8 cellular contexts compared by ENCODE assay signal in the genomic region with DNA sequence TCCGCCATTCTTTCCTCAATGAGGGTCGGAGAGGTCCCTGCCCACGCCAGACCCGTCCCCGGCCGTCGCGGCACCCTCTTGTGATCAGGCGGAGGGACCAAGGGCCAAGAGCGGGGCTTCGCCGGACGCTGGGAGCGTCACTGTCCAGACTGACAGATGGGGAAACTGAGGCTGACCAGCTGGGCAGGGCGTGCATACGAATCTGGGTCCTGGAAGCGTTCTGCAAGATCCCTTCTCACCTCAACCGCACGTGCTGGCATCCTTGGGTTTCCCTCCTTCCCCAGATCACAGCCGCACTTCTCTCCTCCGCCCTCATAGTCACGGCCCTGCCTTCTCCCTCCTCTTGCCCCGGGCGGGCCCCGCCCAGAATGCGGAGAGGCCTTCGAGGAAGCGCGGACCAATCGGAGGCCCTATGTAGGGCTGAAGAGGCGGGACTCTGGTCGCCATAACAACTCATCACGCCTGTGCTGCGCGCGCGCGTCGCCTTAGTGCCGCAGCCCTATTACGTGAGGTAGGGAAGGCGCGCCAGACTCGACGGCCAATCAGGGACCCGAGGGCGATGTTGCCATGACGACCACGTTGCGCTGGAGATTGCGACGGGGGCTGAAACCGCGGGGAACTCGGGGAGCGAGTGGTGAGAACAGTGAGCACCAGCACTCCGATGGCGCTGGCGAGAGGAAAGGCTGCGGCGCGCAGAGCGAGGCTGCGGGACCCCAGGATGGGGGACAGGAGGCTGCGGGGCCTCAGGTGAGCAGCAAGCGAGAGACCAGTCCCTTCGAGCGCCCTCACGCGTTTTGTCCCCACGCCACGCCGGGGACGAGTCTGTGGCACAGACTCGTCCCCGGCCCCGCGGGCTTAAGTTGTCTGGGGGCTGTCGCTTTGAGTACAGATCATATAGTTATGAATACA. TPM values are rescaled to one million over a fixed set of nuclear protein-coding genes. Genes with fewer than 3 reads are reported as not detected.
DNase-seq lines count a peak whose midpoint lies in the region; TF ChIP-seq lines count a peak whose summit lies in the region.

No MANE protein-coding gene starts in this region.

- no peaks in the 10 kb centered on the region for H3K27me3 ChIP-seq in Caco-2 (replicated peaks; ENCODE audit: control insufficient read depth, insufficient read depth, low read length)
- H3K27me3 ChIP-seq in endocrine pancreas (ENCODE audit: control insufficient read depth, insufficient read depth, low read length), result no peaks in the 10 kb centered on the region
- H3K27me3 ChIP-seq in mesenchymal stem cell (ENCODE audit: control insufficient read depth in 1 of 2, insufficient read depth in 1 of 2, low read length in 2 of 2), result peaks cover 0 to 8% of the 10 kb centered on the region in 2 experiments

- peak overlapping the region; percentile 65 for H2BK15ac ChIP-seq in mesenchymal stem cell (ENCODE audit: low read depth, poor library complexity, severe bottlenecking)

- H3K36me3 Mint-ChIP-seq in Caco-2 (ENCODE audit: insufficient read depth, unreplicated experiment), result peaks cover 32% of the 10 kb centered on the region

- peak overlapping the region; percentile 58 for H4K91ac ChIP-seq in mesenchymal stem cell (ENCODE audit: low read length)

- no peaks in the 10 kb centered on the region for H3K9me3 Mint-ChIP-seq in Caco-2 (ENCODE audit: unreplicated experiment)

- no peaks in the 10 kb centered on the region for H3K27me3 Mint-ChIP-seq in Caco-2 (ENCODE audit: insufficient read depth, unreplicated experiment)

- H3K4ac ChIP-seq in mesenchymal stem cell (ENCODE audit: low read depth in 1 of 2, low read length in 2 of 2), result peak overlapping the region in 1 of 2 experiments; percentile 83

- H2BK12ac ChIP-seq in mesenchymal stem cell (ENCODE audit: low read length in 2 of 2), result peak overlapping the region in 1 of 2 experiments; percentile 78

- H3K18ac ChIP-seq in mesenchymal stem cell (ENCODE audit: low read depth in 1 of 2, low read length in 2 of 2), result peak overlapping the region; percentile 38 to 70

- WGBS in mesenchymal stem cell, result 5% methylated on average over 64 of the region's 79 CpGs

- no peak overlapping the region for H2AK5ac ChIP-seq in mesenchymal stem cell (ENCODE audit: low read length, severe bottlenecking)

- peak overlapping the region; percentile 65 for H3K4me2 ChIP-seq in mesenchymal stem cell (ENCODE audit: low read length, poor library complexity, severe bottlenecking)

- no peak overlapping the region for H3K23ac ChIP-seq in mesenchymal stem cell (ENCODE audit: low read length in 2 of 2)

- H3K9ac ChIP-seq in endocrine pancreas (ENCODE audit: control insufficient read depth, insufficient read depth, low read length) (peak overlapping the region; percentile 73), mesenchymal stem cell (ENCODE audit: low read length) (peak overlapping the region; percentile 90)

- DNase-seq in Caco-2, result peak; percentile 99
- DNase-seq in GM20000 (ENCODE audit: low spot score), result peak; percentile 99
- peak; percentile 100 for DNase-seq in HT-29 (ENCODE audit: low spot score)
- peak; percentile 98 to 99 for DNase-seq in NOMO-1 (lab: John Stamatoyannopoulos, UW; ENCODE audit: unreplicated experiment in 2 of 2)
- peak; percentile 92 to 98 (median 93) for DNase-seq in activated CD8-positive, alpha-beta memory T cell treated with anti-CD3 and anti-CD28 coated beads for 48 hours (ENCODE audit: low read depth in 2 of 3, low spot score in 2 of 3)
- DNase-seq in mesenchymal stem cell, result peak; percentile 99
- DNase-seq in stimulated activated CD8-positive, alpha-beta memory T cell treated with anti-CD3 and anti-CD28 coated beads, Interleukin-12 subunit alpha, Interleukin-12 subunit beta, amount 100 ng/mL, for 24 hours (ENCODE audit: extremely low read depth), result peak; percentile 96

- peaks cover 11% of the 10 kb centered on the region for H3K4me1 Mint-ChIP-seq in Caco-2 (ENCODE audit: low read depth, unreplicated experiment)

- peaks cover 4% of the 10 kb centered on the region for H3K79me1 ChIP-seq in mesenchymal stem cell (replicated peaks; ENCODE audit: low read length, poor library complexity, severe bottlenecking)

- H3K9me3 ChIP-seq in Caco-2 (no peaks in the 10 kb centered on the region), endocrine pancreas (ENCODE audit: control insufficient read depth, low read length) (no peaks in the 10 kb centered on the region), mesenchymal stem cell (ENCODE audit: control insufficient read depth, low read length) (no peaks in the 10 kb centered on the region)

- CTCF ChIA-PET in Caco-2 (lab: Charles Lee), result no interaction called here

- H2BK5ac ChIP-seq in mesenchymal stem cell (ENCODE audit: low read depth, low read length, poor library complexity, severe bottlenecking), result no peak overlapping the region

- peak overlapping the region; percentile 16 for H2AFZ ChIP-seq in mesenchymal stem cell (ENCODE audit: low read depth, low read length)

- TF ChIP-seq CTCF in Caco-2 (IDR thresholded peaks at IDR 0.05; ENCODE audit: insufficient read depth in 1 of 2, low read depth in 1 of 2, low read length in 1 of 2, severe bottlenecking in 1 of 2, unreplicated experiment in 1 of 2) (no peak), GM20000 (IDR thresholded peaks at IDR 0.05; ENCODE audit: extremely low read depth, missing control alignments) (no peak)

- H3K4me3 ChIP-seq in Caco-2 (ENCODE audit: low read depth, low read length), result peak overlapping the region; percentile 93
- no peak overlapping the region for H3K4me3 ChIP-seq in endocrine pancreas (ENCODE audit: control insufficient read depth, insufficient read depth, low read length)
- H3K4me3 ChIP-seq in mesenchymal stem cell (ENCODE audit: insufficient read depth in 1 of 2, low read depth in 1 of 2, low read length in 2 of 2), result peak overlapping the region; percentile 65 to 91

- peak overlapping the region in 1 of 2 experiments; percentile 78 for H3K14ac ChIP-seq in mesenchymal stem cell (ENCODE audit: low read length in 2 of 2)

- peak overlapping the region; percentile 99 for H3K4me3 Mint-ChIP-seq in Caco-2 (ENCODE audit: unreplicated experiment)

- no peaks in the 10 kb centered on the region for H3K36me3 ChIP-seq in Caco-2 (ENCODE audit: control insufficient read depth, insufficient read depth, low read length)
- no peaks in the 10 kb centered on the region for H3K36me3 ChIP-seq in endocrine pancreas (ENCODE audit: control insufficient read depth, insufficient read depth, low read length)
- H3K36me3 ChIP-seq in mesenchymal stem cell (ENCODE audit: control insufficient read depth in 1 of 2, insufficient read depth in 2 of 2, low read depth in 1 of 2, low read length in 2 of 2), result peaks cover 0 to 15% of the 10 kb centered on the region in 2 experiments

- H3K4me1 ChIP-seq in Caco-2, result peaks cover 8% of the 10 kb centered on the region
- no peaks in the 10 kb centered on the region for H3K4me1 ChIP-seq in endocrine pancreas (ENCODE audit: control insufficient read depth, insufficient read depth, low read length)
- peaks cover 14% of the 10 kb centered on the region for H3K4me1 ChIP-seq in mesenchymal stem cell (ENCODE audit: control insufficient read depth, insufficient read depth, low read depth, low read length)

- BruUV-seq in Caco-2 (replicated peaks; lab: Mats Ljungman, UMichigan), result no TSS peak

- H4K8ac ChIP-seq in mesenchymal stem cell (ENCODE audit: low read length), result peak overlapping the region; percentile 20

- H3K27ac Mint-ChIP-seq in Caco-2 (ENCODE audit: unreplicated experiment), result peak overlapping the region; percentile 99

- H2BK120ac ChIP-seq in mesenchymal stem cell (ENCODE audit: low read depth, low read length), result no peak overlapping the region

- POLR2A ChIA-PET in Caco-2 (lab: Charles Lee), result no interaction called here

- no peak overlapping the region for H3K27ac ChIP-seq in mesenchymal stem cell (ENCODE audit: low read length, poor library complexity, severe bottlenecking)

- intact Hi-C loops in Caco-2 (cut with micrococcal nuclease; ENCODE audit: unreplicated experiment), result loop anchor here (2.0 kb wide), 2 partner anchors 38 to 74 kb away; a partner anchor contains a TSS

RNA-seq across cellular contexts. Expression of a gene that starts 5.7 kb away (rescaled TPM):
- 0.73 and 1.3 TPM in 2 replicates for total RNA-seq in Caco-2 (2022)
- total RNA-seq in HT-29 (2014; rRNA removed; shearing (Covaris generic)), result 0.58 and 0.99 TPM in 2 replicates
- not detected for polyA plus RNA-seq in mesenchymal stem cell (2013, experiment 1 of 2)
- polyA plus RNA-seq in mesenchymal stem cell (2013, experiment 2 of 2), result not detected

RNA-seq across cellular contexts. Expression of a gene that starts 7.3 kb away (rescaled TPM):
- 4.9 and 5.7 TPM in 2 replicates for total RNA-seq in Caco-2 (2022)
- total RNA-seq in HT-29 (2014; rRNA removed; shearing (Covaris generic)), result 26.6 and 33.1 TPM in 2 replicates
- polyA plus RNA-seq in mesenchymal stem cell (2013, experiment 1 of 2), result 7.7 TPM
- 8.3 TPM for polyA plus RNA-seq in mesenchymal stem cell (2013, experiment 2 of 2)

RNA-seq across cellular contexts. Expression of a gene that starts 14.1 kb away (rescaled TPM):
- 1,436 and 1,611 TPM in 2 replicates for total RNA-seq in Caco-2 (2022)
- total RNA-seq in HT-29 (2014; rRNA removed; shearing (Covaris generic)), result 5,822 and 6,132 TPM in 2 replicates
- polyA plus RNA-seq in mesenchymal stem cell (2013, experiment 1 of 2), result 995 TPM
- 1,024 TPM for polyA plus RNA-seq in mesenchymal stem cell (2013, experiment 2 of 2)

RNA-seq across cellular contexts. Expression of a gene that starts 20.3 kb away (rescaled TPM):
- 2.2 and 2.3 TPM in 2 replicates for total RNA-seq in Caco-2 (2022)
- 8.3 and 10.4 TPM in 2 replicates for total RNA-seq in HT-29 (2014; rRNA removed; shearing (Covaris generic))
- 1.1 TPM for polyA plus RNA-seq in mesenchymal stem cell (2013, experiment 1 of 2)
- 1.5 TPM for polyA plus RNA-seq in mesenchymal stem cell (2013, experiment 2 of 2)

RNA-seq across cellular contexts. Expression of a gene that starts 38.6 kb away (rescaled TPM):
- total RNA-seq in Caco-2 (2022), result 1.6 and 1.7 TPM in 2 replicates
- 2.0 and 6.0 TPM in 2 replicates for total RNA-seq in HT-29 (2014; rRNA removed; shearing (Covaris generic))
- 0.17 TPM for polyA plus RNA-seq in mesenchymal stem cell (2013, experiment 1 of 2)
- 0.18 TPM for polyA plus RNA-seq in mesenchymal stem cell (2013, experiment 2 of 2)
